20 cellular contexts compared by ENCODE assay signal in the genomic region with DNA sequence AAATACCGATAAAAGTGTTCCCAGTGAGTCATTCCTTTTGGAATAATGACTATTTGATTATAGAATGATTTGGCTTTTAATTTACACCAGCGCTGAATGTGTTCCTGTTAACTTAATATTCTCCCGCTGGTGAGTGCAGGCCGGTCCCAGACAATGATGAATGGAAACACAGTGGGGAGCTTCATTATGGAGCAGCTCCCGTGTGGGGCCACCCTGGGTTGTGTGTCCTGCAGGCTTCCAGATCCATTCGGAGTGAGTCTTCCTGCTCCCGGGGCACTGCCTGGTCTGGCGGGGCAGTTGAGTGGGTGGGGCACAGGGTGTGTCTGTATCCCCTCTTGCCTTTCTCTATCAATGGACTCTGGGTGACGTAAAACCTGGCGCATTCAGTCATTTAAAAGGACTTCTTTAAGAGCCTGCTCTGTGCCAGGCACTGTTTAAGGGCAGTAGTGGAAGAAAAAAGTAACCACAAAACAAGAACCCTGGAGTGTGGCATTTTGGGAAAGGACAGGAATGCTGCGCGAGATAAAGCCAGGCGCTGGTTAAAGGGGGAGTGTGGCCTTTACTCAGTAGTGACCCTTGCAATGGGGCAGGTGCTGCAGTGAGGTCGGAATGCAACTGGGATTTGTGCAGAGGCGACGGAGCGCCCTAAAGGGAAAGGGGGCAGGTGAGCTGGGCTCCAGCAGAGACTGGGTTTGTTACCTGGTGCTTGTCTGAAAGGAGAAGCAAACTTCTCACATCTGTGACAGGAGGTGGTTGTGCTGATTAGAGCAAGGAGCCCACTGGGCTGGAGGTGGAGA.
A peak's percentile ranks its signal among the peaks of the same experiment; 100 is the strongest.
DNase-seq lines count a peak whose midpoint lies in the region; FAIRE-seq and TF ChIP-seq lines count a peak whose summit lies in the region.
"Had no signal": no experiment of that assay in that cellular context is flagged by ENCODE, and none has a peak within 500 bp of the region (broad histone marks: within the 10 kb centered on the region; RNA-seq: fewer than 3 reads in every experiment).

No MANE protein-coding gene starts in this region.

- no peaks in the 10 kb centered on the region for H3K4me1 Mint-ChIP-seq in activated T-cell treated with anti-CD3 and anti-CD28 coated beads, Interleukin-2, amount 50 U/mL, for 24 hours (ENCODE audit: low read depth)
- H3K4me1 Mint-ChIP-seq: B cell had no signal

- H3K9me3 Mint-ChIP-seq in activated T-cell treated with anti-CD3 and anti-CD28 coated beads, Interleukin-2, amount 50 U/mL, for 24 hours: no peaks in the 10 kb centered on the region

- TF ChIP-seq RAD21 in H1 (IDR thresholded peaks at IDR 0.05 in 1 of 2, conservative IDR thresholded peaks at IDR 0.05 in 1 of 2; ENCODE audit: low read depth in 2 of 2, low read length in 2 of 2): no peak

- no peaks in the 10 kb centered on the region for H4K20me1 ChIP-seq in H1 (replicated peaks in 1 of 2; ENCODE audit: control insufficient read depth in 1 of 2, insufficient read depth in 2 of 2, low read length in 2 of 2)

- H3K4me3 Mint-ChIP-seq in activated T-cell treated with anti-CD3 and anti-CD28 coated beads, Interleukin-2, amount 50 U/mL, for 24 hours: no peak overlapping the region
- H3K4me3 Mint-ChIP-seq: B cell had no signal

- H2AK5ac ChIP-seq in H1 (ENCODE audit: low read depth, low read length): no peak overlapping the region

- WGBS in H1 (ENCODE audit: extremely low coverage in 1 of 2, insufficient coverage in 1 of 2, insufficient read length in 1 of 2, insufficient replicate concordance in 2 of 2, low coverage in 1 of 2, low lambda C conversion rate in 2 of 2, missing lambda C conversion rate in 1 of 2), 2 experiments: 73% methylated on average over 17 of the region's 17 CpGs; no CpG with 5 or more reads in 1 of the 2 experiments
- 18 to 50% (median 28%) methylated on average over 17 of the region's 17 CpGs for WGBS in small intestine, 3 donors

- no peak overlapping the region for H2BK12ac ChIP-seq in H1 (ENCODE audit: low read depth, low read length)

- H2AFZ ChIP-seq in H1 (ENCODE audit: low read length): no peak overlapping the region
- H2AFZ ChIP-seq: PC-9 had no signal

- CTCF ChIA-PET in H1 (lab: Charles Lee; ENCODE audit: partially characterized antibody): interaction anchor here (1.1 kb wide), 1 partner anchor 64 kb away, joined by 3 read pairs; no protein-coding TSS in a partner anchor

- H3K9ac ChIP-seq in H1 (replicated peaks in 1 of 4; ENCODE audit: extremely low read depth in 1 of 4, low read depth in 3 of 4, low read length in 3 of 4): no peak overlapping the region

- no peak overlapping the region for H4K8ac ChIP-seq in H1 (ENCODE audit: extremely low read depth, insufficient read depth, low read length)

- peak in 2 of 3 experiments; percentile 69 to 88 for DNase-seq in NCI-H1417 (lab: John Stamatoyannopoulos, UW)
- no peak for DNase-seq in NCI-H1417 treated with DMSO at 0.1 percent for 48 hours (lab: John Stamatoyannopoulos, UW)
- peak; percentile 86 to 93 for DNase-seq in NCI-H2081 (lab: John Stamatoyannopoulos, UW)
- DNase-seq in H1 (ENCODE audit: low read depth in 1 of 2, low spot score in 2 of 2): no peak
- DNase-seq in small intestine: peak; percentile 40
- DNase-seq in activated T-cell treated with anti-CD3 and anti-CD28 coated beads, Interleukin-2, amount 50 U/mL, for 24 hours: no peak
- no peak for DNase-seq in DMS79 (lab: John Stamatoyannopoulos, UW)
- no peak for DNase-seq in DMS153 (lab: John Stamatoyannopoulos, UW)
- DNase-seq: EL, GOT3, KG1, NCI-H1105 treated with DMSO at 0.1 percent for 48 hours, NCI-H510A, PC-9 had no signal

- no peak overlapping the region for H3K14ac ChIP-seq in H1 (ENCODE audit: insufficient read length)

- POLR2A ChIA-PET in H1 (lab: Charles Lee; ENCODE audit: partially characterized antibody): no interaction called here

- H3K27me3 ChIP-seq in H1 (replicated peaks in 1 of 4; ENCODE audit: control insufficient read depth in 3 of 4, extremely low read depth in 1 of 4, insufficient read depth in 3 of 4, low read length in 3 of 4) (no peaks in the 10 kb centered on the region), small intestine (ENCODE audit: control insufficient read depth in 2 of 2, insufficient read depth in 2 of 2, low read length in 2 of 2) (no peaks in the 10 kb centered on the region)

- H2BK15ac ChIP-seq in H1 (ENCODE audit: low read length): no peak overlapping the region

- no peaks in the 10 kb centered on the region for H3K27me3 Mint-ChIP-seq in activated T-cell treated with anti-CD3 and anti-CD28 coated beads, Interleukin-2, amount 50 U/mL, for 24 hours
- H3K27me3 Mint-ChIP-seq: B cell had no signal

- H2BK5ac ChIP-seq in H1 (ENCODE audit: low read depth, low read length): no peak overlapping the region

- no peak overlapping the region; a peak in 1 of 4 replicates for H3K4me2 ChIP-seq in H1 (ENCODE audit: insufficient read depth in 1 of 2, low read depth in 2 of 2, low read length in 2 of 2)
- H3K4me2 ChIP-seq: PC-9 had no signal

- H3K9me3 ChIP-seq in H1 (ENCODE audit: insufficient read depth in 2 of 2, low read depth in 1 of 2, low read length in 1 of 2) (peaks cover 0 to 4% of the 10 kb centered on the region in 2 experiments; a peak in 2 of 4 replicates), small intestine (ENCODE audit: control insufficient read depth, low read depth) (no peaks in the 10 kb centered on the region)
- H3K9me3 ChIP-seq: Caco-2 had no signal

- no peak overlapping the region for H2BK120ac ChIP-seq in H1 (replicated peaks; ENCODE audit: low read depth, low read length)

- H4K5ac ChIP-seq in H1 (ENCODE audit: insufficient read length, low read depth, low read length): no peak overlapping the region

- no peaks in the 10 kb centered on the region for H3K36me3 ChIP-seq in H1 (ENCODE audit: control insufficient read depth in 2 of 4, insufficient read depth in 4 of 4, low read length in 3 of 4)
- no peaks in the 10 kb centered on the region for H3K36me3 ChIP-seq in small intestine (ENCODE audit: control insufficient read depth in 2 of 2, insufficient read depth in 2 of 2, low read length in 2 of 2)

- H3K79me2 ChIP-seq in H1 (ENCODE audit: control insufficient read depth in 1 of 2, insufficient read depth in 2 of 2, low read length in 2 of 2): no peaks in the 10 kb centered on the region

- no peak for TF ChIP-seq EP300 in H1 (IDR thresholded peaks at IDR 0.05; ENCODE audit: borderline replicate concordance in 1 of 2, low read depth in 2 of 2, low read length in 2 of 2)

- no peaks in the 10 kb centered on the region for H3K23me2 ChIP-seq in H1 (ENCODE audit: low read depth, low read length)

- peak overlapping the region; percentile 60 for H3K18ac ChIP-seq in H1 (ENCODE audit: extremely low read depth, low read length)

- no peak overlapping the region for H3K23ac ChIP-seq in H1 (ENCODE audit: insufficient read length)

- no peak overlapping the region for H3K4ac ChIP-seq in H1 (replicated peaks; ENCODE audit: insufficient read length, low read depth, low read length)

- 0 out of 2 replicates have a peak overlapping the region, but pooled peaks have one; percentile 32 for H2BK20ac ChIP-seq in H1 (ENCODE audit: low read length)

- no peak overlapping the region for H3K27ac Mint-ChIP-seq in activated T-cell treated with anti-CD3 and anti-CD28 coated beads, Interleukin-2, amount 50 U/mL, for 24 hours
- H3K27ac Mint-ChIP-seq: B cell had no signal

- H4K91ac ChIP-seq in H1 (replicated peaks; ENCODE audit: insufficient read length, low read length): no peak overlapping the region

- H3K4me1 ChIP-seq in H1 (replicated peaks in 1 of 4; ENCODE audit: control insufficient read depth in 3 of 4, insufficient read depth in 4 of 4, low read length in 3 of 4): peaks cover 2 to 7% (median 5%) of the 10 kb centered on the region in 4 experiments
- peaks cover 0 to 2% of the 10 kb centered on the region in 2 donors for H3K4me1 ChIP-seq in small intestine (ENCODE audit: control insufficient read depth in 2 of 2, insufficient read depth in 1 of 2, low read depth in 1 of 2, low read length in 1 of 2)
- H3K4me1 ChIP-seq: Caco-2 had no signal

- H3K79me1 ChIP-seq in H1 (ENCODE audit: low read depth, low read length): no peaks in the 10 kb centered on the region

- H3K4me3 ChIP-seq in H1 (ENCODE audit: extremely low read depth in 1 of 4, insufficient read depth in 2 of 4, low read depth in 3 of 4, low read length in 4 of 4) (no peak overlapping the region), small intestine (ENCODE audit: low read depth in 1 of 2, low read length in 2 of 2) (no peak overlapping the region)
- H3K4me3 ChIP-seq: PC-9 had no signal

- no peak for FAIRE-seq in H1 (lab: Jason Lieb, UNC)
- no peak for FAIRE-seq in small intestine (lab: Jason Lieb, UNC)
- FAIRE-seq: GM12891, GM19239 had no signal

- no peak for TF ChIP-seq POLR2A in H1 (IDR thresholded peaks at IDR 0.05; ENCODE audit: control extremely low read depth in 1 of 2, low read depth in 2 of 2, low read length in 2 of 2)

- H3K56ac ChIP-seq in H1 (replicated peaks; ENCODE audit: insufficient read length, low read depth, low read length): no peak overlapping the region

- TF ChIP-seq CTCF in H1 (IDR thresholded peaks at IDR 0.05; ENCODE audit: control extremely low read depth in 1 of 3, insufficient read depth in 1 of 3, low read depth in 1 of 3, low read length in 3 of 3): no peak

- H3K36me3 Mint-ChIP-seq in activated T-cell treated with anti-CD3 and anti-CD28 coated beads, Interleukin-2, amount 50 U/mL, for 24 hours (ENCODE audit: low read depth): no peaks in the 10 kb centered on the region

- H3K27ac ChIP-seq in H1 (ENCODE audit: low read depth, low read length) (no peak overlapping the region), small intestine (ENCODE audit: low read depth in 1 of 2, low read length in 1 of 2) (no peak overlapping the region)
- H3K27ac ChIP-seq: 22Rv1, PC-9, RWPE1 had no signal

TF ChIP-seq in H1, 55 proteins besides CTCF, POLR2A, EP300 and RAD21:
- TF ChIP-seq SIRT6 (IDR thresholded peaks at IDR 0.05; ENCODE audit: low read length) (no peak), SUZ12 (IDR thresholded peaks at IDR 0.05; ENCODE audit: low read length) (no peak), SP1 (IDR thresholded peaks at IDR 0.05; ENCODE audit: low read depth, low read length) (no peak), SIN3A (conservative IDR thresholded peaks at IDR 0.05 in 1 of 2, IDR thresholded peaks at IDR 0.05 in 1 of 2; ENCODE audit: low read depth in 1 of 2, low read length in 2 of 2) (no peak), JUND (IDR thresholded peaks at IDR 0.05; ENCODE audit: low read length) (no peak), TEAD4 (IDR thresholded peaks at IDR 0.05; ENCODE audit: low read depth, low read length) (no peak), JUN (IDR thresholded peaks at IDR 0.05; ENCODE audit: low read depth, low read length) (no peak)

Comparison
In these comparisons a context has a peak if more than half of its experiments do, and no peak if none do; other contexts are left out.
1. DNase-seq: peak in NCI-H1417 (2 of 3), NCI-H2081 (2 of 2) and small intestine (single experiment); none in NCI-H1417 treated with DMSO at 0.1 percent for 48 hours (single experiment), H1 (0 of 2), activated T-cell treated with anti-CD3 and anti-CD28 coated beads, Interleukin-2, amount 50 U/mL, for 24 hours (single experiment), DMS79 (single experiment) and DMS153 (single experiment).